In genomic region chr1:45215485-45216199, GRCh38 we compare ENCODE assay signal across 23 cellular contexts.
"Had no signal": no experiment of that assay in that cellular context is flagged by ENCODE, and none has a peak within 500 bp of the region (broad histone marks: within the 10 kb centered on the region; RNA-seq: fewer than 3 reads in every experiment).

No MANE protein-coding gene starts in this region.

- FAIRE-seq: HTR-8/SVneo, RCC 7860 had no signal

- H3K9me3 ChIP-seq: SJSA1 had no signal

- DNase-seq: KBM-7, MM.1S, NCI-H1092 treated with DMSO at 0.1 percent for 48 hours, NCI-H1436, NCI-H187, NCI-H2029, NCI-H2081 treated with DMSO at 0.1 percent for 48 hours, NCI-H2171, NCI-H226, NCI-H446, NCI-H510A, NCI-H524 treated with DMSO at 0.1 percent for 48 hours, NCI-H69, NCI-H774, Right ventricle myocardium superior, RPMI8226, SIG-M5 had no signal

- H3K4me1 ChIP-seq: SJSA1 had no signal

- H3K36me3 ChIP-seq: SJSA1 had no signal

- H3K27ac ChIP-seq: HL-60, SJSA1, SK-N-MC had no signal

- H3K27ac Mint-ChIP-seq: IgD-negative memory B cell had no signal

- H3K4me1 Mint-ChIP-seq: IgD-negative memory B cell had no signal

- H3K9me3 Mint-ChIP-seq: IgD-negative memory B cell had no signal

- H3K4me3 ChIP-seq: SJSA1, SK-N-MC had no signal
